ENCODE assay signal across 11 cellular contexts in the genomic region with DNA sequence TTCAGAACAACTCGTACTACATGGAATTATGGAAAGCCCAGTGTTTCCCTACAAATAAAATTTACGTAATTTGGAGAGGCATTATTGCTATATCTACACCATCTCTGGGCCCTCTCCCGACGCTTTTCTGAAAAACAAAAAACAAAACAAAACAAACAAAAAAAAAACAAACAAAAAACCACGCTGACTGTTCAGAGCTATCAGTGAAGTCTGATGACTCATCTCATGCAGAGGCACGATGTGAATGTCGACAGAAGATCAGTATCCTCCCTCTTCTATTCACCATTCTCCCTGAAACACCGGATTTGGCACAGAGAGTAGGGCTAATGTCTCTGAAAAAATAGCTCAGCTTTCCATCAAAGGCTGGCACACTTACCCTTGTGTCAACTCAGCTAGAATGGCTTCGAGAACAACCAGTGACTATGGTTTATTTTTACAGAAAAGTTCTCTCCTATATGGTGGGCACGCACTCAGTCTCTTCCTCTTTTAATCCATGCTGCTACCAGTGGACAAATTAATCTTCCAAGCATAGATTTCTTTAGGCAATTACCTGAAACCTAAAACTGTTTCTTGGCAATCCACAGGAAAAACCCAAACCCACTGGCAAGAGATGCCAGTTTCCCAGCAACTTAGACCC. TPM values are rescaled to one million over a fixed set of nuclear protein-coding genes. Genes with fewer than 3 reads are reported as not detected.
DNase-seq lines count a peak whose midpoint lies in the region; ATAC-seq, FAIRE-seq and TF ChIP-seq lines count a peak whose summit lies in the region.
"Had no signal": no experiment of that assay in that cellular context is flagged by ENCODE, and none has a peak within 500 bp of the region (broad histone marks: within the 10 kb centered on the region; RNA-seq: fewer than 3 reads in every experiment).

No MANE protein-coding gene starts in this region.

- no peak for FAIRE-seq in GM12878 (lab: Jason Lieb, UNC)

- no peak for ATAC-seq in GM12878

- intact Hi-C loops in GM12878 (cut with micrococcal nuclease; ENCODE audit: unreplicated experiment), result loop anchor here (2.0 to 10.0 kb wide), 3 partner anchors 51 to 643 kb away; partner anchors contain the start of gene TRNT1

- DNase-seq in AG08395 (ENCODE audit: low spot score) (peak; percentile 9), GM12878 (ENCODE audit: low read depth, low spot score) (no peak), WERI-Rb-1 (no peak), NCI-H2081 (lab: John Stamatoyannopoulos, UW) (no peak), HCEC 1CT (no peak), germinal center (ENCODE audit: low spot score) (no peak)
- no peak for DNase-seq in Jurkat, Clone E6-1 (ENCODE audit: low read depth, low spot score)
- DNase-seq: aorta; MV-4-11; stimulated activated CD4-positive, alpha-beta T cell treated with anti-CD3 and anti-CD28 coated beads, Interleukin-4, amount 100 ng/mL, for 4 hours had no signal

- H3K9me3 ChIP-seq in GM12878 (replicated peaks; ENCODE audit: control insufficient read depth, insufficient read depth, low read length), result no peaks in the 10 kb centered on the region
- H3K9me3 ChIP-seq in mononuclear cell (ENCODE audit: low read depth, low read length), result no peaks in the 10 kb centered on the region
- no peaks in the 10 kb centered on the region for H3K9me3 ChIP-seq in WERI-Rb-1 (ENCODE audit: severe bottlenecking)

- no peak overlapping the region for H2AFZ ChIP-seq in GM12878 (ENCODE audit: control insufficient read depth, low read depth, low read length)

- H3K36me3 ChIP-seq in GM12878 (ENCODE audit: control insufficient read depth in 2 of 2, insufficient read depth in 2 of 2, low read length in 1 of 2), result no peaks in the 10 kb centered on the region
- peaks cover 17% of the 10 kb centered on the region for H3K36me3 ChIP-seq in WERI-Rb-1

- WGBS in GM12878 (ENCODE audit: insufficient coverage, insufficient replicate concordance, low lambda C conversion rate, missing lambda C conversion rate), result 49% methylated on average over 10 of the region's 10 CpGs

- POLR2A ChIA-PET in GM12878 (lab: Charles Lee), result no interaction called here

- H3K9ac ChIP-seq in GM12878 (ENCODE audit: control insufficient read depth, insufficient read depth, low read length), result no peak overlapping the region

- no TSS peak for BruUV-seq in GM12878 (replicated peaks; lab: Mats Ljungman, UMichigan)

- TF ChIP-seq RAD21 in GM12878 (IDR thresholded peaks at IDR 0.05; ENCODE audit: insufficient read depth, low read depth, low read length), result no peak

- peaks cover 21% of the 10 kb centered on the region for H3K79me2 ChIP-seq in GM12878 (ENCODE audit: control insufficient read depth, insufficient read depth, low read length)

- SMC1A ChIA-PET in GM12878 (lab: Charles Lee; ENCODE audit: uncharacterized antibody, unreplicated experiment), result interaction anchor here (0.7 to 1.2 kb wide), 2 partner anchors 34 to 345 kb away, joined by 3 read pairs; no protein-coding TSS in a partner anchor

- 0 out of 4 replicates have a peak, but pooled peaks cover 0 to 2% of the 10 kb centered on the region in 2 experiments for H3K27me3 ChIP-seq in GM12878 (replicated peaks in 1 of 2; ENCODE audit: control insufficient read depth in 2 of 2, insufficient read depth in 2 of 2, low read length in 1 of 2)
- H3K27me3 ChIP-seq in mononuclear cell (ENCODE audit: insufficient read depth, low read length), result no peaks in the 10 kb centered on the region
- H3K27me3 ChIP-seq in WERI-Rb-1 (ENCODE audit: insufficient read depth, low read depth, severe bottlenecking), result no peaks in the 10 kb centered on the region

- CTCF ChIA-PET in GM12878 (lab: Yijun Ruan, JAX), result interaction anchor here (0.6 to 1.3 kb wide), 4 partner anchors 9 to 308 kb away, joined by 3 read pairs; no protein-coding TSS in a partner anchor

- RAD21 ChIA-PET in GM12878 (lab: Charles Lee; ENCODE audit: unreplicated experiment), result no interaction called here

- no peak for TF ChIP-seq CTCF in GM12878 (IDR thresholded peaks at IDR 0.05 in 2 of 3, conservative IDR thresholded peaks at IDR 0.05 in 1 of 3; ENCODE audit: control insufficient read depth in 2 of 3, extremely low read depth in 1 of 3, insufficient read depth in 1 of 3, low read depth in 3 of 3, low read length in 3 of 3)
- TF ChIP-seq CTCF in WERI-Rb-1 (IDR thresholded peaks at IDR 0.05; ENCODE audit: low read depth, low read length), result no peak

- in situ Hi-C loops in GM12878 (cut with MboI), result no loop called here

- no peak for TF ChIP-seq EP300 in GM12878 (IDR thresholded peaks at IDR 0.05; ENCODE audit: borderline replicate concordance in 1 of 2, control insufficient read depth in 1 of 2, low read depth in 2 of 2, low read length in 2 of 2)

- TF ChIP-seq POLR2A in GM12878 (IDR thresholded peaks at IDR 0.05; ENCODE audit: low read depth, low read length), result no peak

- H3K27ac ChIP-seq in GM12878 (ENCODE audit: control insufficient read depth, insufficient read depth) (no peak overlapping the region), WERI-Rb-1 (no peak overlapping the region)

- H3K4me3 ChIP-seq in Jurkat, Clone E6-1 (ENCODE audit: low read length), result peak overlapping the region; percentile 76
- H3K4me3 ChIP-seq in GM12878 (peak overlapping the region; percentile 88), mononuclear cell (ENCODE audit: low read length) (peak overlapping the region; percentile 86), WERI-Rb-1 (ENCODE audit: low read depth, low read length) (no peak overlapping the region)

- H3K4me2 ChIP-seq in GM12878 (ENCODE audit: control insufficient read depth, insufficient read depth), result peak overlapping the region; percentile 84

- H3K4me1 ChIP-seq in GM12878 (ENCODE audit: control insufficient read depth, insufficient read depth, low read length) (peaks cover 8% of the 10 kb centered on the region), mononuclear cell (ENCODE audit: insufficient read depth, low read length) (peaks cover 51% of the 10 kb centered on the region)

- H4K20me1 ChIP-seq in GM12878 (ENCODE audit: control insufficient read depth, insufficient read depth), result no peaks in the 10 kb centered on the region

TF ChIP-seq in GM12878, 131 proteins besides CTCF, POLR2A, EP300 and RAD21:
- TF ChIP-seq KAT2A (conservative IDR thresholded peaks at IDR 0.05; ENCODE audit: control insufficient read depth, low read depth, low read length), result no peak
- TF ChIP-seq, protein P1, sequence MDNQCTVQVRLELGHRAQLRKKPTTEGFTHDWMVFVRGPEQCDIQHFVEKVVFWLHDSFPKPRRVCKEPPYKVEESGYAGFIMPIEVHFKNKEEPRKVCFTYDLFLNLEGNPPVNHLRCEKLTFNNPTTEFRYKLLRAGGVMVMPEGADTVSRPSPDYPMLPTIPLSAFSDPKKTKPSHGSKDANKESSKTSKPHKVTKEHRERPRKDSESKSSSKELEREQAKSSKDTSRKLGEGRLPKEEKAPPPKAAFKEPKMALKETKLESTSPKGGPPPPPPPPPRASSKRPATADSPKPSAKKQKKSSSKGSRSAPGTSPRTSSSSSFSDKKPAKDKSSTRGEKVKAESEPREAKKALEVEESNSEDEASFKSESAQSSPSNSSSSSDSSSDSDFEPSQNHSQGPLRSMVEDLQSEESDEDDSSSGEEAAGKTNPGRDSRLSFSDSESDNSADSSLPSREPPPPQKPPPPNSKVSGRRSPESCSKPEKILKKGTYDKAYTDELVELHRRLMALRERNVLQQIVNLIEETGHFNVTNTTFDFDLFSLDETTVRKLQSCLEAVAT (IDR thresholded peaks at IDR 0.05), result 0 out of 2 replicates have a peak, but pooled peaks have one; percentile 20
TF ChIP-seq in GM12878: peak in this region for 1.

RNA-seq across cellular contexts. Expression of gene CRBN, which starts 1.5 kb away (rescaled TPM):
- polyA plus RNA-seq in Jurkat, Clone E6-1 (2012; ENCODE audit: insufficient read depth, insufficient read length), result 48.8 TPM
- 155 and 169 TPM in 2 replicates for total RNA-seq in GM12878 (2013; cell fraction: nucleolus; rRNA removed)
- total RNA-seq in GM12878 (2014; rRNA removed) (24.5 and 26.5 TPM in 2 replicates), GM12878 (2014; rRNA removed; fragmentation: Illumina TruSeq; extraction: Trizol) (32.4 and 32.5 TPM in 2 replicates), GM12878 (2021) (23.4 and 28.3 TPM in 2 replicates), mononuclear cell (456 TPM)
- polyA plus RNA-seq in GM12878 (2011; ENCODE audit: low read depth), result 17.5 TPM
- polyA plus RNA-seq in GM12878 (2011; rRNA removed) (45.1 and 62.8 TPM in 2 replicates), GM12878 (2014; fragmentation: Illumina TruSeq; extraction: Trizol) (26.1 and 35.8 TPM in 2 replicates), GM12878 (2014; fragmentation: Nextera tagmentation; extraction: Ambion mirVana) (100 to 1,000 TPM; 110 to 115 TPM), GM12878 (2014; rRNA removed) (20.2 and 21.7 TPM in 2 replicates), GM12878 (2016; fragmentation: Nextera tagmentation; extraction: Ambion mirVana) (10 to 100 TPM; 39.2 to 42.1 TPM)
- 16.1 and 19.8 TPM in 2 replicates for polyA plus RNA-seq in GM12878 (2011; cell fraction: cytosol; rRNA removed)
- 30.3 and 37.6 TPM in 2 replicates for polyA plus RNA-seq in GM12878 (2011; cell fraction: nucleus; rRNA removed)
- polyA plus RNA-seq in GM12878 (2012), result 19.7 and 24.9 TPM in 2 replicates
- 30.2 and 32.3 TPM in 2 replicates for polyA minus RNA-seq in GM12878 (2011; rRNA and poly(A)+ RNA removed)
- 10.2 and 14.7 TPM in 2 replicates for polyA minus RNA-seq in GM12878 (2011; cell fraction: cytosol; rRNA and poly(A)+ RNA removed)
- polyA minus RNA-seq in GM12878 (2011; cell fraction: nucleus; rRNA and poly(A)+ RNA removed), result 29.5 and 38.7 TPM in 2 replicates

RNA-seq across cellular contexts. Expression of gene TRNT1, which starts 51.2 kb away (rescaled TPM):
- 27.1 TPM for polyA plus RNA-seq in Jurkat, Clone E6-1 (2012; ENCODE audit: insufficient read depth, insufficient read length)
- total RNA-seq in GM12878 (2013; cell fraction: nucleolus; rRNA removed), result 93.7 and 102 TPM in 2 replicates
- 33.6 and 35.4 TPM in 2 replicates for total RNA-seq in GM12878 (2014; rRNA removed)
- 34.6 and 37.9 TPM in 2 replicates for total RNA-seq in GM12878 (2014; rRNA removed; fragmentation: Illumina TruSeq; extraction: Trizol)
- 28.1 and 33.8 TPM in 2 replicates for total RNA-seq in GM12878 (2021)
- 12.1 TPM for polyA plus RNA-seq in GM12878 (2011; ENCODE audit: low read depth)
- 28.6 and 46.8 TPM in 2 replicates for polyA plus RNA-seq in GM12878 (2011; rRNA removed)
- polyA plus RNA-seq in GM12878 (2011; cell fraction: cytosol; rRNA removed), result 6.1 and 7.4 TPM in 2 replicates
- polyA plus RNA-seq in GM12878 (2011; cell fraction: nucleus; rRNA removed), result 36.2 and 51.5 TPM in 2 replicates
- polyA plus RNA-seq in GM12878 (2012), result 18.2 and 20.5 TPM in 2 replicates
- 34.1 and 42.7 TPM in 2 replicates for polyA plus RNA-seq in GM12878 (2014; fragmentation: Illumina TruSeq; extraction: Trizol)
- polyA plus RNA-seq in GM12878 (2014; fragmentation: Nextera tagmentation; extraction: Ambion mirVana), result 10 to 100 TPM; 37.9 to 45.1 TPM
- 32.2 and 35.5 TPM in 2 replicates for polyA plus RNA-seq in GM12878 (2014; rRNA removed)
- 10 to 100 TPM; 54.4 to 54.9 TPM for polyA plus RNA-seq in GM12878 (2016; fragmentation: Nextera tagmentation; extraction: Ambion mirVana)
- polyA minus RNA-seq in GM12878 (2011; rRNA and poly(A)+ RNA removed), result 19.9 and 21.6 TPM in 2 replicates
- polyA minus RNA-seq in GM12878 (2011; cell fraction: cytosol; rRNA and poly(A)+ RNA removed), result 6.3 and 8.2 TPM in 2 replicates
- polyA minus RNA-seq in GM12878 (2011; cell fraction: nucleus; rRNA and poly(A)+ RNA removed), result 38.8 and 69.7 TPM in 2 replicates
- total RNA-seq in mononuclear cell, result 29.6 TPM
